In the genomic region with DNA sequence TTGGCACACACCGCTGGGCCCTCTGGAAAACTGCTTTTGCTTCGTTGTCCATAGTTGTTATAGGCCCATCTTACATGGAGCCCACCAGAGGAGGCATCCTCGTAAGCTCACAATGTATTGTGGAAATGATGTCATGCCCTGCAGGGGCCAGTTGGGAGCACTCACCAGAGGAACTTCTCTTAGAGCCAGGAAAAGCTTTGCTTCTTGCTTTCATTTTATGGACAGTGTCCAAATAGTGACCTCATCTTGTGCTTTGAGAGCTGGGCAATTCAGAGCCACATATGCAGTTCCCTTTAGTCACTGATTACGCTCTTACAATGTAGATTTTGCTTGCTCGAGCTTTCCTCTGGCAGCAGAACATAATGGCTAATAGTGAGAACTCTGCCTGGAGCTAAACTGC, we compare ENCODE assay signal across 1 cellular context.
TF ChIP-seq lines count a peak whose summit lies in the region.

No MANE protein-coding gene starts in this region.

TF ChIP-seq in HEK293, 187 proteins besides CTCF, POLR2A, EP300 and RAD21 (continued from another document):
- TF ChIP-seq, protein P1, sequence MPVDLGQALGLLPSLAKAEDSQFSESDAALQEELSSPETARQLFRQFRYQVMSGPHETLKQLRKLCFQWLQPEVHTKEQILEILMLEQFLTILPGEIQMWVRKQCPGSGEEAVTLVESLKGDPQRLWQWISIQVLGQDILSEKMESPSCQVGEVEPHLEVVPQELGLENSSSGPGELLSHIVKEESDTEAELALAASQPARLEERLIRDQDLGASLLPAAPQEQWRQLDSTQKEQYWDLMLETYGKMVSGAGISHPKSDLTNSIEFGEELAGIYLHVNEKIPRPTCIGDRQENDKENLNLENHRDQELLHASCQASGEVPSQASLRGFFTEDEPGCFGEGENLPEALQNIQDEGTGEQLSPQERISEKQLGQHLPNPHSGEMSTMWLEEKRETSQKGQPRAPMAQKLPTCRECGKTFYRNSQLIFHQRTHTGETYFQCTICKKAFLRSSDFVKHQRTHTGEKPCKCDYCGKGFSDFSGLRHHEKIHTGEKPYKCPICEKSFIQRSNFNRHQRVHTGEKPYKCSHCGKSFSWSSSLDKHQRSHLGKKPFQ (tag by site-specific recombination; IDR thresholded peaks at IDR 0.05): no peak
- TF ChIP-seq, protein P2, sequence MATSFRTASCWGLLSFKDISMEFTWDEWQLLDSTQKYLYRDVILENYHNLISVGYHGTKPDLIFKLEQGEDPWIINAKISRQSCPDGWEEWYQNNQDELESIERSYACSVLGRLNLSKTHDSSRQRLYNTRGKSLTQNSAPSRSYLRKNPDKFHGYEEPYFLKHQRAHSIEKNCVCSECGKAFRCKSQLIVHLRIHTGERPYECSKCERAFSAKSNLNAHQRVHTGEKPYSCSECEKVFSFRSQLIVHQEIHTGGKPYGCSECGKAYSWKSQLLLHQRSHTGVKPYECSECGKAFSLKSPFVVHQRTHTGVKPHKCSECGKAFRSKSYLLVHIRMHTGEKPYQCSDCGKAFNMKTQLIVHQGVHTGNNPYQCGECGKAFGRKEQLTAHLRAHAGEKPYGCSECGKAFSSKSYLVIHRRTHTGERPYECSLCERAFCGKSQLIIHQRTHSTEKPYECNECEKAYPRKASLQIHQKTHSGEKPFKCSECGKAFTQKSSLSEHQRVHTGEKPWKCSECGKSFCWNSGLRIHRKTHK (tag by site-specific recombination; IDR thresholded peaks at IDR 0.05): no peak
- TF ChIP-seq ZNF707 (tag by site-specific recombination; IDR thresholded peaks at IDR 0.05): no peak
- peak; percentile 14; the same call in 1 of the 2 replicates for TF ChIP-seq TRIM28 (IDR thresholded peaks at IDR 0.05; ENCODE audit: borderline replicate concordance, low read length)
- peak; percentile 89 for TF ChIP-seq ZNF629 (tag by site-specific recombination; IDR thresholded peaks at IDR 0.05)
- peak; percentile 64; the same call in 1 of the 2 replicates for TF ChIP-seq ZIC2 (tag by site-specific recombination; IDR thresholded peaks at IDR 0.05)
- TF ChIP-seq ZNF140 (tag by site-specific recombination; IDR thresholded peaks at IDR 0.05): peak; percentile 69
- TF ChIP-seq ZNF184 (tag by site-specific recombination; IDR thresholded peaks at IDR 0.05): 0 out of 2 replicates have a peak, but pooled peaks have one; percentile 39
- peak; percentile 59; the same call in 1 of the 2 replicates for TF ChIP-seq ZNF366 (tag by site-specific recombination; conservative IDR thresholded peaks at IDR 0.05)
- TF ChIP-seq ZEB2 (tag by site-specific recombination; IDR thresholded peaks at IDR 0.05): 0 out of 2 replicates have a peak, but pooled peaks have one; percentile 42
